In the genomic region with DNA sequence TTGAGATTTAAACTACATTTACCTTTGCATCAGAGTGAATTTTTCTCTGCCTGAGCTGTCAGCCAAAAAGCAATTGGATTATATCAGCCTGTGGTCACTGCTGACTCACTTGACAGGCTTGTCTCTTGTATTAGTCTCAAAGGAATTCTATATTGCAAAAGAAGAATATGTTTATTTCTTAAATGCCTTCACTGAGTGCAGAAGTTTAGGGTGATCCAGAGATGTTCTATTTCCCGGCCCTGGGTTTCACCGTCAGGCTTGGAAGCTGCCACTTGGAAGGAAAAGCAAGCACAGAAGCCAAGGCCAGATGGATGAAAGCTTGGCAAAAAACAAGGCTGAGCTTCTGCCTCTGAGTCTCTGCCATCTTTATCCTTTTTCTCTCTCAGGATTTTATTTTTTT, we compare ENCODE assay signal across 1 cellular context.
TF ChIP-seq lines count a peak whose summit lies in the region.

No MANE protein-coding gene starts in this region.

TF ChIP-seq in K562, 482 proteins besides CTCF, POLR2A, EP300 and RAD21:
- TF ChIP-seq, protein P1, sequence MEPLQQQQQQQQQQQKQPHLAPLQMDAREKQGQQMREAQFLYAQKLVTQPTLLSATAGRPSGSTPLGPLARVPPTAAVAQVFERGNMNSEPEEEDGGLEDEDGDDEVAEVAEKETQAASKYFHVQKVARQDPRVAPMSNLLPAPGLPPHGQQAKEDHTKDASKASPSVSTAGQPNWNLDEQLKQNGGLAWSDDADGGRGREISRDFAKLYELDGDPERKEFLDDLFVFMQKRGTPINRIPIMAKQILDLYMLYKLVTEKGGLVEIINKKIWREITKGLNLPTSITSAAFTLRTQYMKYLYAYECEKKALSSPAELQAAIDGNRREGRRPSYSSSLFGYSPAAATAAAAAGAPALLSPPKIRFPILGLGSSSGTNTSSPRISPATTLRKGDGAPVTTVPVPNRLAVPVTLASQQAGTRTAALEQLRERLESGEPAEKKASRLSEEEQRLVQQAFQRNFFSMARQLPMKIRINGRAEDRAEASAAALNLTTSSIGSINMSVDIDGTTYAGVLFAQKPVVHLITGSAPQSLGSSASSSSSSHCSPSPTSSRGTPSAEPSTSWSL (CRISPR knock-in tag; IDR thresholded peaks at IDR 0.05; ENCODE audit: borderline replicate concordance), result no peak
- no peak for TF ChIP-seq KLF10 (CRISPR knock-in tag; IDR thresholded peaks at IDR 0.05)
- no peak for TF ChIP-seq ZNF444 (CRISPR knock-in tag; IDR thresholded peaks at IDR 0.05)
- TF ChIP-seq MEIS2 (IDR thresholded peaks at IDR 0.05; ENCODE audit: partially characterized antibody), result peak; percentile 4
- TF ChIP-seq PHB2 (IDR thresholded peaks at IDR 0.05; ENCODE audit: low read depth), result no peak
- TF ChIP-seq, protein P2, sequence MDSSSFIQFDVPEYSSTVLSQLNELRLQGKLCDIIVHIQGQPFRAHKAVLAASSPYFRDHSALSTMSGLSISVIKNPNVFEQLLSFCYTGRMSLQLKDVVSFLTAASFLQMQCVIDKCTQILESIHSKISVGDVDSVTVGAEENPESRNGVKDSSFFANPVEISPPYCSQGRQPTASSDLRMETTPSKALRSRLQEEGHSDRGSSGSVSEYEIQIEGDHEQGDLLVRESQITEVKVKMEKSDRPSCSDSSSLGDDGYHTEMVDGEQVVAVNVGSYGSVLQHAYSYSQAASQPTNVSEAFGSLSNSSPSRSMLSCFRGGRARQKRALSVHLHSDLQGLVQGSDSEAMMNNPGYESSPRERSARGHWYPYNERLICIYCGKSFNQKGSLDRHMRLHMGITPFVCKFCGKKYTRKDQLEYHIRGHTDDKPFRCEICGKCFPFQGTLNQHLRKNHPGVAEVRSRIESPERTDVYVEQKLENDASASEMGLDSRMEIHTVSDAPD (CRISPR knock-in tag; IDR thresholded peaks at IDR 0.05), result no peak
- TF ChIP-seq NR2C2 (CRISPR knock-in tag; IDR thresholded peaks at IDR 0.05), result no peak
- TF ChIP-seq NR2C2 (tag; IDR thresholded peaks at IDR 0.05), result no peak
- no peak for TF ChIP-seq BRD4 (IDR thresholded peaks at IDR 0.05)
- TF ChIP-seq FOSL1 (tag; conservative IDR thresholded peaks at IDR 0.05), result 0 out of 2 replicates have a peak, but pooled peaks have one; percentile 40
- TF ChIP-seq GTF3C2 (IDR thresholded peaks at IDR 0.05; ENCODE audit: borderline replicate concordance, extremely low read depth, insufficient read length), result no peak
- TF ChIP-seq ZC3H11A (IDR thresholded peaks at IDR 0.05; ENCODE audit: low read depth, low read length), result no peak
- TF ChIP-seq ZNF384 (IDR thresholded peaks at IDR 0.05; ENCODE audit: low read depth, low read length), result no peak
- TF ChIP-seq MXI1 (IDR thresholded peaks at IDR 0.05; ENCODE audit: low read depth, low read length), result no peak
- no peak for TF ChIP-seq TBL1XR1 (IDR thresholded peaks at IDR 0.05; ENCODE audit: low read length in 2 of 2)
- TF ChIP-seq ZNF696 (CRISPR knock-in tag; conservative IDR thresholded peaks at IDR 0.05), result no peak
- TF ChIP-seq SNIP1 (IDR thresholded peaks at IDR 0.05; ENCODE audit: low read depth), result no peak
